Comparison of ENCODE assay signal across 18 cellular contexts in genomic region chr5:138922494-138922893, GRCh38. TPM values are rescaled to one million over a fixed set of nuclear protein-coding genes. Genes with fewer than 3 reads are reported as not detected.
DNase-seq lines count a peak whose midpoint lies in the region; ATAC-seq and TF ChIP-seq lines count a peak whose summit lies in the region.
"Had no signal": no experiment of that assay in that cellular context is flagged by ENCODE, and none has a peak within 500 bp of the region (broad histone marks: within the 10 kb centered on the region; RNA-seq: fewer than 3 reads in every experiment).

No MANE protein-coding gene starts in this region.

- peaks cover 7% of the 10 kb centered on the region for H3K4me1 Mint-ChIP-seq in mesothelial cell of epicardium

- in situ Hi-C loops in astrocyte of the spinal cord (cut with HindIII; ENCODE audit: low sequenced_read_pairs), result no loop called here

- H3K9me3 Mint-ChIP-seq in mesothelial cell of epicardium, result no peaks in the 10 kb centered on the region
- H3K9me3 Mint-ChIP-seq: CD8-positive, alpha-beta T cell had no signal

- TF ChIP-seq CTCF in GM10266 (IDR thresholded peaks at IDR 0.05; ENCODE audit: control insufficient read depth, insufficient read depth, low read depth, missing control alignments), result peak; percentile 11
- TF ChIP-seq CTCF in GM20000 (IDR thresholded peaks at IDR 0.05; ENCODE audit: extremely low read depth, missing control alignments), result no peak
- TF ChIP-seq CTCF in astrocyte of the spinal cord (IDR thresholded peaks at IDR 0.05; ENCODE audit: low read depth, low read length), result peak; percentile 8
- no peak for TF ChIP-seq CTCF in mesothelial cell of epicardium (IDR thresholded peaks at IDR 0.05; ENCODE audit: unreplicated experiment)

- no peak for ATAC-seq in HG03175 (IDR thresholded peaks at IDR 0.05; ENCODE audit: unreplicated experiment)
- ATAC-seq: CD8-positive, alpha-beta T cell; PC-3 had no signal

- peak overlapping the region; percentile 52 for H3K27ac Mint-ChIP-seq in mesothelial cell of epicardium
- H3K27ac Mint-ChIP-seq: CD8-positive, alpha-beta T cell had no signal

- no peaks in the 10 kb centered on the region for H3K27me3 Mint-ChIP-seq in mesothelial cell of epicardium (ENCODE audit: low read depth)

- H3K36me3 Mint-ChIP-seq in mesothelial cell of epicardium, result peaks cover 38% of the 10 kb centered on the region
- H3K36me3 Mint-ChIP-seq: CD8-positive, alpha-beta T cell had no signal

- H3K4me3 ChIP-seq in astrocyte of the spinal cord (ENCODE audit: low read depth, low read length), result no peak overlapping the region
- H3K4me3 ChIP-seq: BLaER1, SJSA1 had no signal

- DNase-seq in GM10266 (ENCODE audit: extremely low spot score) (peak; percentile 64), GM20000 (ENCODE audit: low spot score) (peak; percentile 47), astrocyte of the spinal cord (ENCODE audit: low read depth, low spot score) (no peak), mesothelial cell of epicardium (ENCODE audit: low spot score in 2 of 2, unreplicated experiment in 2 of 2) (no peak), NCI-H1417 (lab: John Stamatoyannopoulos, UW) (no peak), NOMO-1 treated with DMSO at 0.1 percent for 48 hours (lab: John Stamatoyannopoulos, UW; ENCODE audit: unreplicated experiment) (no peak), cardiac septum (ENCODE audit: low spot score) (no peak)
- DNase-seq: CD8-positive, alpha-beta T cell; HCEC 1CT; KBM-7; NCI-H1092; NCI-H526 treated with DMSO at 0.1 percent for 48 hours; PC-3 had no signal

- intact Hi-C loops in cardiac septum (cut with DNase I), result no loop called here

- no peak overlapping the region for H3K4me3 Mint-ChIP-seq in mesothelial cell of epicardium
- H3K4me3 Mint-ChIP-seq: CD8-positive, alpha-beta T cell had no signal

RNA-seq across cellular contexts. Expression of gene LRRTM2, which starts 47.4 kb away (rescaled TPM):
- total RNA-seq in mesothelial cell of epicardium (0.09 to 0.18 TPM (median 0.13 TPM) in 3 replicates), cardiac septum (not detected)
- total RNA-seq: A172, MCF 10A, PC-3 had no signal

Comparison
In these comparisons a context has a peak if more than half of its experiments do, and no peak if none do; other contexts are left out.
1. DNase-seq: peak in GM10266 (single experiment) and GM20000 (single experiment); none in astrocyte of the spinal cord (single experiment), mesothelial cell of epicardium (0 of 2), NCI-H1417 (0 of 3), NOMO-1 treated with DMSO at 0.1 percent for 48 hours (single experiment) and cardiac septum (single experiment).
2. CTCF ChIP-seq: peak in GM10266 (single experiment) and astrocyte of the spinal cord (single experiment); none in GM20000 (single experiment) and mesothelial cell of epicardium (single experiment).